In the genomic region with DNA sequence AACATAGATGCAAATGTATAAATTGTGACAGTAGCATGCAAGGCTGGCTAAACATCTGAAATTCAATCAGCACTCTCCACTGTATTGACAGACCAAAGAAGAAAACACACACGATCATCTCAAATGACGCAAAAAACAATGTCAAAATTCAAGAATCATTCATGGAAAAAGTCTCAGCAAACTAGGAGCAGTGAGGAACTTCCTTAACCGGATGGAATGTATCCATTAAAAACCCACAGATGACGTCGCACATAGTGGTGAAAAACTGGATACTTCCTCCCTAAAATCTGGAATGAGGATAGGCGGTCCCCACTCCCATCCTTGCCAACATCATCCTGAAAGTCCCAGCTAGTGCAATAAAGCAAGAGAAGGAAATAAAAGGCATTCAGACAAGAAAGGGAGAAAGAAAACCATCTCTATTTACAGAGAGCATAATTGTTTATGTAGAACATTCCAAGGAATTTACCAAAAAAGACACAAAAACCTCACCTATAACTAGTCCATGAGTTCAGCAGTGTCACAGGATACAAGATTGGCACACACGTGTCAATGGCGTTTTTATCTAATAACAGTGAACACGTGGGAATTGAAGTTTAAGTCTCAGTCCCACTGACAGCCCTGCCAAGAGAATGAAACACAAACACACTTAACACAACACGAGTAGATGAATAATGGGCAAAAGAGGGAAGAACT, we compare ENCODE assay signal across 23 cellular contexts. TPM values are rescaled to one million over a fixed set of nuclear protein-coding genes. Genes with fewer than 3 reads are reported as not detected.
A peak's percentile ranks its signal among the peaks of the same experiment; 100 is the strongest.
DNase-seq lines count a peak whose midpoint lies in the region; ATAC-seq, FAIRE-seq and TF ChIP-seq lines count a peak whose summit lies in the region.
"Had no signal": no experiment of that assay in that cellular context is flagged by ENCODE, and none has a peak within 500 bp of the region (broad histone marks: within the 10 kb centered on the region; RNA-seq: fewer than 3 reads in every experiment).

No MANE protein-coding gene starts in this region.

- H3K9me2 ChIP-seq in Loucy (replicated peaks; ENCODE audit: low read depth, low read length) = no peaks in the 10 kb centered on the region

- no peak for FAIRE-seq in endothelial cell of umbilical vein (lab: Jason Lieb, UNC)
- FAIRE-seq: A549, G401.6, GM12891, GM19239 had no signal

- H4K20me1 ChIP-seq in Loucy (ENCODE audit: insufficient read depth, low read length, poor library complexity, severe bottlenecking) (no peaks in the 10 kb centered on the region), endothelial cell of umbilical vein (replicated peaks; ENCODE audit: control insufficient read depth, extremely low read depth, insufficient read depth, low read length) (no peaks in the 10 kb centered on the region)

- no TSS peak for BruUV-seq in endothelial cell of umbilical vein (replicated peaks; lab: Mats Ljungman, UMichigan)

- H3F3A ChIP-seq in Loucy (ENCODE audit: low read depth) = no peaks in the 10 kb centered on the region

- intact Hi-C loops in endothelial cell of umbilical vein (cut with micrococcal nuclease) = no loop called here
- intact Hi-C loops in testis (cut with DNase I; ENCODE audit: low total_unique reads) = no loop called here

- H2AFZ ChIP-seq in Loucy (ENCODE audit: low read length) (peak overlapping the region; percentile 22; the same call in 1 of the 2 replicates), endothelial cell of umbilical vein (ENCODE audit: low read depth, low read length) (no peak overlapping the region)

- dilution Hi-C loops in endothelial cell of umbilical vein (cut with MboI; ENCODE audit: extremely low pct_ligation_motif_present, low sequenced_read_pairs) = no loop called here

- H3K9me3 ChIP-seq in Loucy (ENCODE audit: insufficient read depth, low read depth, low read length) (no peaks in the 10 kb centered on the region), endothelial cell of umbilical vein (replicated peaks; ENCODE audit: control insufficient read depth, insufficient read depth, low read length) (no peaks in the 10 kb centered on the region), testis (no peaks in the 10 kb centered on the region)
- H3K9me3 ChIP-seq: A549 had no signal

- peak overlapping the region; percentile 4 for H3K4me2 ChIP-seq in Loucy (ENCODE audit: low read depth, low read length, poor library complexity, severe bottlenecking)
- no peak overlapping the region for H3K4me2 ChIP-seq in endothelial cell of umbilical vein (ENCODE audit: insufficient read depth, low read length)
- H3K4me2 ChIP-seq: A549 had no signal

- CTCF ChIA-PET in endothelial cell of umbilical vein (lab: Charles Lee) = no interaction called here

- no peak for TF ChIP-seq CTCF in Loucy (conservative IDR thresholded peaks at IDR 0.05; ENCODE audit: low read length)
- no peak for TF ChIP-seq CTCF in VCaP (conservative IDR thresholded peaks at IDR 0.05)
- TF ChIP-seq CTCF in endothelial cell of umbilical vein (IDR thresholded peaks at IDR 0.05; ENCODE audit: extremely low read depth in 1 of 2, insufficient read depth in 1 of 2, low read depth in 1 of 2, low read length in 2 of 2) = no peak
- no peak for TF ChIP-seq CTCF in testis (IDR thresholded peaks at IDR 0.05)

- POLR2A ChIA-PET in endothelial cell of umbilical vein (lab: Charles Lee) = no interaction called here

- no peak overlapping the region for H3K4me3 ChIP-seq in Loucy (ENCODE audit: low read length, poor library complexity, severe bottlenecking)
- no peak overlapping the region for H3K4me3 ChIP-seq in endothelial cell of umbilical vein (replicated peaks in 1 of 3; ENCODE audit: insufficient read depth in 1 of 3, low read depth in 1 of 3, low read length in 3 of 3)
- H3K4me3 ChIP-seq in testis = no peak overlapping the region
- H3K4me3 ChIP-seq: A549 had no signal

- DNase-seq in activated CD8-positive, alpha-beta memory T cell treated with anti-CD3 and anti-CD28 coated beads, Interleukin-2, amount 50 U/mL, for 48 hours = peak; percentile 7
- no peak for DNase-seq in activated CD8-positive, alpha-beta memory T cell treated with anti-CD3 and anti-CD28 coated beads, Interleukin-2, amount 50 U/mL, for 4 hours
- DNase-seq in endothelial cell of umbilical vein (ENCODE audit: low read depth, low spot score) (no peak), testis (no peak)
- DNase-seq in activated CD4-positive, alpha-beta T cell treated with anti-CD3 and anti-CD28 coated beads, Interleukin-2, amount 50 U/mL, for 1 hour = no peak
- DNase-seq: AML-193; C1 segment of cervical spinal cord; CD4-positive, alpha-beta memory T cell; CD4-positive, CD25-positive, alpha-beta regulatory T cell; COR-L47; DMS 273 treated with DMSO at 0.1 percent for 48 hours; DMS153; DMS53; DMS79; GF-D8 had no signal

- H3K27ac ChIP-seq in VCaP = peak overlapping the region; percentile 83
- no peak overlapping the region for H3K27ac ChIP-seq in endothelial cell of umbilical vein (ENCODE audit: insufficient read depth, low read depth, low read length)
- no peak overlapping the region for H3K27ac ChIP-seq in testis
- H3K27ac ChIP-seq: 22Rv1, A549 had no signal

- H3K27me3 ChIP-seq in Loucy (ENCODE audit: insufficient read depth, low read length, poor library complexity, severe bottlenecking) = no peaks in the 10 kb centered on the region
- H3K27me3 ChIP-seq in endothelial cell of umbilical vein (ENCODE audit: control insufficient read depth in 2 of 2, insufficient read depth in 2 of 2, low read length in 2 of 2) = peaks cover 9 to 28% of the 10 kb centered on the region in 2 experiments
- H3K27me3 ChIP-seq in testis = no peaks in the 10 kb centered on the region

- H3K36me3 ChIP-seq in Loucy (ENCODE audit: insufficient read depth, low read length) (no peaks in the 10 kb centered on the region), endothelial cell of umbilical vein (ENCODE audit: control insufficient read depth in 2 of 2, extremely low read depth in 1 of 2, insufficient read depth in 2 of 2, low read length in 2 of 2) (no peaks in the 10 kb centered on the region), testis (ENCODE audit: low read depth, missing control alignments) (no peaks in the 10 kb centered on the region)

- no peaks in the 10 kb centered on the region for H3K9me1 ChIP-seq in endothelial cell of umbilical vein (replicated peaks; ENCODE audit: control insufficient read depth, extremely low read depth, insufficient read depth, low read length)

- H3K9ac ChIP-seq in Loucy (ENCODE audit: low read depth, low read length, poor library complexity, severe bottlenecking) (no peak overlapping the region), endothelial cell of umbilical vein (replicated peaks; ENCODE audit: extremely low read depth, insufficient read depth, low read length) (no peak overlapping the region)

- H3K79me2 ChIP-seq in Loucy (ENCODE audit: insufficient read depth, low read length) = no peaks in the 10 kb centered on the region
- H3K79me2 ChIP-seq in endothelial cell of umbilical vein (ENCODE audit: control insufficient read depth, insufficient read depth, low read length) = no peaks in the 10 kb centered on the region

- no peak for ATAC-seq in HG03025 (IDR thresholded peaks at IDR 0.05; ENCODE audit: low FRiP score, unreplicated experiment)
- ATAC-seq: A549 had no signal

- peaks cover 9% of the 10 kb centered on the region for H3K4me1 ChIP-seq in Loucy (ENCODE audit: insufficient read depth, low read length, poor library complexity, severe bottlenecking)
- H3K4me1 ChIP-seq in endothelial cell of umbilical vein (ENCODE audit: control insufficient read depth, extremely low read depth, insufficient read depth, low read length) = no peaks in the 10 kb centered on the region
- H3K4me1 ChIP-seq in testis = no peaks in the 10 kb centered on the region
- H3K4me1 ChIP-seq: A549 had no signal

- WGBS in testis, 2 donors = 54 to 68% methylated on average over 10 of the region's 10 CpGs

- TF ChIP-seq POLR2A in endothelial cell of umbilical vein (IDR thresholded peaks at IDR 0.05; ENCODE audit: low read depth, low read length) (no peak), testis (IDR thresholded peaks at IDR 0.05) (no peak)

TF ChIP-seq in endothelial cell of umbilical vein, 7 proteins besides CTCF, POLR2A, EP300 and RAD21:
- TF ChIP-seq EZH2 (IDR thresholded peaks at IDR 0.05; ENCODE audit: borderline replicate concordance, low read depth, low read length, severe bottlenecking) (peak; percentile 6), GATA2 (IDR thresholded peaks at IDR 0.05; ENCODE audit: insufficient read depth, insufficient read length, low read depth, low read length) (no peak)

RNA-seq across cellular contexts. Expression of a gene that starts 14.1 kb away (rescaled TPM):
- 9.5 and 9.6 TPM in 2 replicates for total RNA-seq in endothelial cell of umbilical vein
- polyA plus RNA-seq in endothelial cell of umbilical vein = 2.5 and 2.9 TPM in 2 replicates
- polyA plus RNA-seq in endothelial cell of umbilical vein (2011; cell fraction: cytosol; rRNA removed) = 3.1 and 3.6 TPM in 2 replicates
- polyA plus RNA-seq in endothelial cell of umbilical vein (2011; cell fraction: nucleus; rRNA removed) = 9.5 and 10.5 TPM in 2 replicates
- 1.3 and 2.9 TPM in 2 replicates for polyA plus RNA-seq in endothelial cell of umbilical vein (2012)
- 4.4 and 5.9 TPM in 2 replicates for polyA minus RNA-seq in endothelial cell of umbilical vein
- 52.2 TPM for polyA minus RNA-seq in endothelial cell of umbilical vein (2011; cell fraction: cytosol; rRNA and poly(A)+ RNA removed)
- polyA minus RNA-seq in endothelial cell of umbilical vein (2011; cell fraction: nucleus; rRNA and poly(A)+ RNA removed) = 7.2 and 9.5 TPM in 2 replicates
- 10 to 100 TPM; 19.8 to 31.2 TPM for total RNA-seq in testis
- polyA plus RNA-seq in testis (ENCODE audit: insufficient read depth, low read depth, low replicate concordance) = 18.5 TPM
